Comparison of ENCODE assay signal across 8 cellular contexts in the genomic region with DNA sequence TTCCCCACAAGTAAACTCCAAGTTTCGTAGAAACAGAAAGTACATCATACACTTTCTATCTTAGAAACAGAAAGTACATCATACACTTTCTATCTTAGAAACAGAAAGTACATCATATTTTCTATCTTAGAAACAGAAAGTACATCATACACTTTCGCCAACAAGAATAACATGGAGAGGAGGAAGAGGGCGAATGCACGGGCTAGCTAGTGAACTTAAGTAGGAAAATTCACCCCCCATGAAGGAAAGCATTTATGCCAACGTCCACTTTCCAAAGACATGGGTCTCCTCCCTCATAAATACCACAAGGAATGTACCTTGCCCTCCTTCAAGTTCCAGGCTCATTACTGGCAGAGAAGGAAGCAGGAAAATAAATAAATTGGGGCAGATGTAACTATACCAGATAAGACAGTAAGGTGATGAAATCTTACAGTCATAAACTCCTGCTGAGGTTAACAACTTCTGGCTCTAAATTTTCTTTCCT.
DNase-seq lines count a peak whose midpoint lies in the region; ATAC-seq and TF ChIP-seq lines count a peak whose summit lies in the region.

No MANE protein-coding gene starts in this region.

- H3K4me3 ChIP-seq in IMR-90 (ENCODE audit: insufficient read depth, low read depth, low read length) (no peak overlapping the region), right atrium auricular region (peak overlapping the region in 1 of 2 donors; percentile 1), body of pancreas (no peak overlapping the region)

- TF ChIP-seq POLR2A in IMR-90 (IDR thresholded peaks at IDR 0.05; ENCODE audit: low read depth, low read length) (no peak), body of pancreas (IDR thresholded peaks at IDR 0.05) (no peak)

- CTCF ChIA-PET in IMR-90 (lab: Yijun Ruan, JAX) = no interaction called here

- peak overlapping the region; percentile 79 for H3K4me2 ChIP-seq in IMR-90 (ENCODE audit: low read depth, low read length)

- H3K36me3 ChIP-seq in IMR-90 (ENCODE audit: control insufficient read depth, insufficient read depth, low read length) (no peaks in the 10 kb centered on the region), right atrium auricular region (no peaks in the 10 kb centered on the region), body of pancreas (replicated peaks in 1 of 2; ENCODE audit: insufficient read depth in 1 of 2, low read depth in 2 of 2) (no peaks in the 10 kb centered on the region)

- H3K79me1 ChIP-seq in IMR-90 (ENCODE audit: low read depth in 1 of 2, low read length in 2 of 2) = no peaks in the 10 kb centered on the region

- no peak overlapping the region for H3K23ac ChIP-seq in IMR-90 (ENCODE audit: low read depth, low read length)

- H4K20me1 ChIP-seq in IMR-90 (ENCODE audit: insufficient read depth, low read length) = no peaks in the 10 kb centered on the region

- POLR2A ChIA-PET in IMR-90 (lab: Charles Lee; ENCODE audit: unreplicated experiment) = no interaction called here

- no peak overlapping the region for H4K91ac ChIP-seq in IMR-90 (ENCODE audit: insufficient read depth, low read depth, low read length)

- dilution Hi-C loops in IMR-90 (cut with HindIII; ENCODE audit: low sequenced_read_pairs, unreplicated experiment) = no loop called here

- H3K27ac ChIP-seq in IMR-90 (ENCODE audit: insufficient read depth, low read length) (no peak overlapping the region), right atrium auricular region (peak overlapping the region; percentile 51 to 64), body of pancreas (no peak overlapping the region)

- H3K9me1 ChIP-seq in IMR-90 (ENCODE audit: insufficient read depth, low read length) = no peaks in the 10 kb centered on the region

- no peak overlapping the region for H2AK5ac ChIP-seq in IMR-90 (ENCODE audit: low read depth, low read length)

- H3K18ac ChIP-seq in IMR-90 (ENCODE audit: low read depth, low read length) = no peak overlapping the region

- H3K4ac ChIP-seq in IMR-90 (ENCODE audit: low read depth, low read length) = no peak overlapping the region

- intact Hi-C loops in IMR-90 (cut with micrococcal nuclease) = no loop called here
- intact Hi-C loops in body of pancreas (cut with DNase I) = no loop called here

- DNase-seq in IMR-90 (no peak), right atrium auricular region (ENCODE audit: low spot score) (no peak), DMS53 (lab: John Stamatoyannopoulos, UW) (no peak), body of pancreas (no peak), hippocampal formation (lab: John Stamatoyannopoulos, UW) (no peak), NCI-H187 (lab: John Stamatoyannopoulos, UW) (no peak)

- TF ChIP-seq RAD21 in IMR-90 (IDR thresholded peaks at IDR 0.05; ENCODE audit: low read length) = no peak

- WGBS in IMR-90 (ENCODE audit: extremely low coverage in 2 of 2, insufficient read length in 1 of 2), 2 experiments = no CpG with 5 or more reads among the region's 5 CpGs
- WGBS in body of pancreas, 2 donors = 54 to 68% methylated on average over 5 of the region's 5 CpGs

- ATAC-seq in GM18498 (IDR thresholded peaks at IDR 0.05; ENCODE audit: unreplicated experiment) = peak; percentile 93
- peak; percentile 96 for ATAC-seq in GM21529 (IDR thresholded peaks at IDR 0.05; ENCODE audit: unreplicated experiment)
- ATAC-seq in IMR-90 (ENCODE audit: low read depth) = no peak; the same call in 1 of the 2 replicates
- no peak for ATAC-seq in body of pancreas

- no peak overlapping the region for H2BK15ac ChIP-seq in IMR-90 (ENCODE audit: low read depth, low read length)

- H2BK5ac ChIP-seq in IMR-90 (ENCODE audit: low read depth, low read length, poor library complexity, severe bottlenecking) = no peak overlapping the region

- H2BK20ac ChIP-seq in IMR-90 (ENCODE audit: low read depth, low read length) = no peak overlapping the region

- no peak overlapping the region for H2AFZ ChIP-seq in IMR-90 (replicated peaks; ENCODE audit: low read length, poor library complexity)

- H3K9me3 ChIP-seq in IMR-90 (ENCODE audit: control insufficient read depth, insufficient read depth, low read length) (no peaks in the 10 kb centered on the region), right atrium auricular region (no peaks in the 10 kb centered on the region), body of pancreas (no peaks in the 10 kb centered on the region)

- TF ChIP-seq CTCF in IMR-90 (conservative IDR thresholded peaks at IDR 0.05; ENCODE audit: low read depth, low read length) = no peak
- no peak for TF ChIP-seq CTCF in right atrium auricular region (IDR thresholded peaks at IDR 0.05)
- no peak for TF ChIP-seq CTCF in body of pancreas (IDR thresholded peaks at IDR 0.05)

- H3K14ac ChIP-seq in IMR-90 (replicated peaks; ENCODE audit: low read depth, low read length) = no peak overlapping the region

- no peak overlapping the region for H3K9ac ChIP-seq in IMR-90 (ENCODE audit: low read depth, low read length)

- no peak overlapping the region for H2BK120ac ChIP-seq in IMR-90 (ENCODE audit: low read depth, low read length)

- H3K4me1 ChIP-seq in IMR-90 (ENCODE audit: control insufficient read depth, insufficient read depth, low read length) = no peaks in the 10 kb centered on the region
- H3K4me1 ChIP-seq in right atrium auricular region = peaks cover 0 to 43% of the 10 kb centered on the region in 2 donors
- H3K4me1 ChIP-seq in body of pancreas = no peaks in the 10 kb centered on the region

- H4K5ac ChIP-seq in IMR-90 (ENCODE audit: low read depth, low read length) = no peak overlapping the region

- H3K27me3 ChIP-seq in IMR-90 (ENCODE audit: control insufficient read depth, insufficient read depth, low read length) (no peaks in the 10 kb centered on the region), right atrium auricular region (no peaks in the 10 kb centered on the region), body of pancreas (no peaks in the 10 kb centered on the region)

- no peak overlapping the region for H3K56ac ChIP-seq in IMR-90 (ENCODE audit: extremely low read depth, insufficient read depth, low read length)

- in situ Hi-C loops in IMR-90 (cut with MboI; ENCODE audit: low sequenced_read_pairs) = no loop called here

- H4K8ac ChIP-seq in IMR-90 (ENCODE audit: low read depth in 2 of 2, low read length in 2 of 2) = no peak overlapping the region

- no TSS peak for BruUV-seq in IMR-90 (replicated peaks; lab: Mats Ljungman, UMichigan)

- no peak overlapping the region for H2AK9ac ChIP-seq in IMR-90 (replicated peaks; ENCODE audit: low read depth, low read length, poor library complexity)

TF ChIP-seq in IMR-90, 13 proteins besides CTCF, POLR2A, EP300 and RAD21:
- no peak for TF ChIP-seq MAZ (IDR thresholded peaks at IDR 0.05; ENCODE audit: borderline replicate concordance, low read depth, low read length)
- TF ChIP-seq FOS (IDR thresholded peaks at IDR 0.05; ENCODE audit: low read depth, low read length) = no peak

Comparison
In these comparisons a context has a peak if more than half of its experiments do, and no peak if none do; other contexts are left out.
1. ATAC-seq: peak in GM18498 (single experiment) and GM21529 (single experiment); none in IMR-90 (single experiment) and body of pancreas (single experiment).
2. H3K27ac ChIP-seq: peak in right atrium auricular region (2 of 2); none in IMR-90 (single experiment) and body of pancreas (0 of 4).